Comparison of ENCODE assay signal across 8 cellular contexts in the genomic region with DNA sequence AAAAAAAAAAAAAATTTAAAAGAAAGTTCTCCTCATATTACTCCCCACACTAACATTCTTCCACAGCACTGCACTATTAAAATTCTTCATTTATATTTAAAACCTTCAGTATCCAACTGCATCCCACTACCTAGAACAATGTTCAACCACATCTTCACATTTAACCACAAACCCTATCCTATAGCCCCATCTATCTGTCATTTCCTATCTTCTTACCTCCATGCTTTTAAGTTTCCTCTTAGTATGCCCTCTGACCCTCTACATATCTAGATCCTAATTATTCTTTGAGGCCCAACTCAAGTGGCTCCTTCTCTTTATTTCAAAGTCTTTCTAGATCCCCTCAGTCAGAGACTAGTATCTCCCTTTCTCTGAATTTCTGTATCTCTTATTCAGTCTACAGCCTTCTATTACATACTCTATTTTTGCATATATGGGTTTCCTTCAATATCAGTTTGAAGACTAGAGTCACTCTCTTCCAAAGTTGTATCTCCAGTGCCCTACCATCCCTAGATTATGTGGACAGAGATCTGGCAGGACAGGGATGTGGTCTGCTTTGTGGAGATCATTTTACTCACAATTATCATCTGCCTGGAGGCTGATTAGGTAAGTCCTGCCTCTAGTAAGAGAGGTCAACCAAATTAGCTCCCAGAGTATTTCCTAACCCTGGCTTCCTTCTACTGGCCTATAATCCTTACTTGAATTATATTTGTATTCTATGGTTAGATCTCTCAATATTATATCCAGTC. TPM values are rescaled to one million over a fixed set of nuclear protein-coding genes. Genes with fewer than 3 reads are reported as not detected.
DNase-seq lines count a peak whose midpoint lies in the region; ATAC-seq and TF ChIP-seq lines count a peak whose summit lies in the region.

No MANE protein-coding gene starts in this region.

- peak overlapping the region; percentile 70; the same call in 1 of the 2 replicates for H3K9ac ChIP-seq in KMS-11

- H4K20me1 ChIP-seq in KMS-11 (ENCODE audit: insufficient read depth), result no peaks in the 10 kb centered on the region

- H3K4me3 Mint-ChIP-seq in Caco-2 (ENCODE audit: unreplicated experiment), result peak overlapping the region; percentile 99

- TF ChIP-seq CTCF in Caco-2 (IDR thresholded peaks at IDR 0.05; ENCODE audit: insufficient read depth in 1 of 2, low read depth in 1 of 2, low read length in 1 of 2, severe bottlenecking in 1 of 2, unreplicated experiment in 1 of 2) (peak in 1 of 2 experiments; percentile 18), KMS-11 (conservative IDR thresholded peaks at IDR 0.05; ENCODE audit: low read depth, low read length) (no peak), astrocyte of the spinal cord (IDR thresholded peaks at IDR 0.05; ENCODE audit: low read depth, low read length) (no peak)

- H3K27ac Mint-ChIP-seq in Caco-2 (ENCODE audit: unreplicated experiment), result peak overlapping the region; percentile 99

- no peaks in the 10 kb centered on the region for H3K9me3 Mint-ChIP-seq in Caco-2 (ENCODE audit: unreplicated experiment)

- CTCF ChIA-PET in Caco-2 (lab: Charles Lee), result interaction anchor here (1.5 to 1.7 kb wide), 3 partner anchors 46 to 482 kb away, joined by 4 to 7 read pairs (median 6); a partner anchor contains a TSS

- peaks cover 18% of the 10 kb centered on the region for H3K4me1 Mint-ChIP-seq in Caco-2 (ENCODE audit: low read depth, unreplicated experiment)

- H3K9me3 ChIP-seq in Caco-2 (no peaks in the 10 kb centered on the region), muscle layer of duodenum (ENCODE audit: control insufficient read depth in 1 of 2, low read length in 2 of 2) (no peaks in the 10 kb centered on the region)

- H3K4me1 ChIP-seq in Caco-2 (peaks cover 18% of the 10 kb centered on the region), KMS-11 (ENCODE audit: low read depth, poor library complexity, severe bottlenecking) (peaks cover 35% of the 10 kb centered on the region), muscle layer of duodenum (ENCODE audit: control insufficient read depth in 1 of 2, insufficient read depth in 2 of 2, low read length in 2 of 2) (peaks cover 5 to 33% of the 10 kb centered on the region in 2 donors)

- H3K36me3 Mint-ChIP-seq in Caco-2 (ENCODE audit: insufficient read depth, unreplicated experiment), result peaks cover 34% of the 10 kb centered on the region

- no TSS peak for BruUV-seq in Caco-2 (replicated peaks; lab: Mats Ljungman, UMichigan)

- intact Hi-C loops in Caco-2 (cut with micrococcal nuclease; ENCODE audit: unreplicated experiment), result loop anchor here (2.0 to 5.0 kb wide), 2 partner anchors 61 to 590 kb away; a partner anchor contains a TSS

- H3K27me3 ChIP-seq in Caco-2 (replicated peaks; ENCODE audit: control insufficient read depth, insufficient read depth, low read length), result no peaks in the 10 kb centered on the region
- H3K27me3 ChIP-seq in KMS-11 (ENCODE audit: insufficient read depth, low read depth), result no peaks in the 10 kb centered on the region
- no peaks in the 10 kb centered on the region for H3K27me3 ChIP-seq in muscle layer of duodenum (ENCODE audit: low read depth, low read length)

- DNase-seq in Caco-2, result no peak
- no peak for DNase-seq in astrocyte of the spinal cord (ENCODE audit: low read depth, low spot score)
- DNase-seq in amniotic stem cell (lab: John Stamatoyannopoulos, UW), result no peak
- DNase-seq in GOT3 (lab: John Stamatoyannopoulos, UW), result no peak

- H3K27ac ChIP-seq in KMS-11, result peak overlapping the region; percentile 74
- peak overlapping the region; percentile 97 for H3K27ac ChIP-seq in muscle layer of duodenum (ENCODE audit: low read length)

- in situ Hi-C loops in astrocyte of the spinal cord (cut with HindIII; ENCODE audit: low sequenced_read_pairs), result no loop called here

- peak overlapping the region; percentile 74 for H3K4me3 ChIP-seq in Caco-2 (ENCODE audit: low read depth, low read length)
- H3K4me3 ChIP-seq in KMS-11 (IDR thresholded peaks at IDR 0.05; ENCODE audit: insufficient read depth, low read depth, low read length), result no peak overlapping the region
- peak overlapping the region; percentile 69 for H3K4me3 ChIP-seq in astrocyte of the spinal cord (ENCODE audit: low read depth, low read length)
- peak overlapping the region in 1 of 2 donors; percentile 90 for H3K4me3 ChIP-seq in muscle layer of duodenum (ENCODE audit: low read depth in 1 of 2, low read length in 2 of 2)

- H3K36me3 ChIP-seq in Caco-2 (ENCODE audit: control insufficient read depth, insufficient read depth, low read length), result no peaks in the 10 kb centered on the region; the same call in 1 of the 2 replicates
- no peaks in the 10 kb centered on the region for H3K36me3 ChIP-seq in KMS-11 (ENCODE audit: insufficient read depth)
- H3K36me3 ChIP-seq in muscle layer of duodenum (ENCODE audit: control insufficient read depth in 1 of 2, insufficient read depth in 2 of 2, low read length in 2 of 2), result peaks cover 7 to 33% of the 10 kb centered on the region in 2 donors

- no peak overlapping the region for H2AFZ ChIP-seq in KMS-11 (ENCODE audit: low read depth)

- H3K79me2 ChIP-seq in KMS-11 (ENCODE audit: insufficient read depth, low read depth), result peaks cover 41% of the 10 kb centered on the region

- no peaks in the 10 kb centered on the region for H3K27me3 Mint-ChIP-seq in Caco-2 (ENCODE audit: insufficient read depth, unreplicated experiment)

- H3K4me2 ChIP-seq in KMS-11, result peak overlapping the region; percentile 89

- POLR2A ChIA-PET in Caco-2 (lab: Charles Lee), result interaction anchor here (0.5 kb wide), 1 partner anchor 587 kb away, joined by 3 read pairs; no protein-coding TSS in a partner anchor

- ATAC-seq in HG02973 (IDR thresholded peaks at IDR 0.05; ENCODE audit: unreplicated experiment) (no peak), GM21717 (IDR thresholded peaks at IDR 0.05; ENCODE audit: unreplicated experiment) (no peak)

RNA-seq across cellular contexts. Expression of a gene that starts 1.4 kb away (rescaled TPM):
- 61.6 and 63.7 TPM in 2 replicates for total RNA-seq in Caco-2 (2022)

RNA-seq across cellular contexts. Expression of a gene that starts 3.5 kb away (rescaled TPM):
- total RNA-seq in Caco-2 (2022), result 72.0 and 75.7 TPM in 2 replicates

RNA-seq across cellular contexts. Expression of a gene that starts 46.0 kb away (rescaled TPM):
- 1.4 and 2.2 TPM in 2 replicates for total RNA-seq in Caco-2 (2022)

RNA-seq across cellular contexts. Expression of a gene that starts 59.3 kb away (rescaled TPM):
- total RNA-seq in Caco-2 (2022), result 0.91 and 1.2 TPM in 2 replicates
